ENCODE assay signal across 19 cellular contexts in the genomic region with DNA sequence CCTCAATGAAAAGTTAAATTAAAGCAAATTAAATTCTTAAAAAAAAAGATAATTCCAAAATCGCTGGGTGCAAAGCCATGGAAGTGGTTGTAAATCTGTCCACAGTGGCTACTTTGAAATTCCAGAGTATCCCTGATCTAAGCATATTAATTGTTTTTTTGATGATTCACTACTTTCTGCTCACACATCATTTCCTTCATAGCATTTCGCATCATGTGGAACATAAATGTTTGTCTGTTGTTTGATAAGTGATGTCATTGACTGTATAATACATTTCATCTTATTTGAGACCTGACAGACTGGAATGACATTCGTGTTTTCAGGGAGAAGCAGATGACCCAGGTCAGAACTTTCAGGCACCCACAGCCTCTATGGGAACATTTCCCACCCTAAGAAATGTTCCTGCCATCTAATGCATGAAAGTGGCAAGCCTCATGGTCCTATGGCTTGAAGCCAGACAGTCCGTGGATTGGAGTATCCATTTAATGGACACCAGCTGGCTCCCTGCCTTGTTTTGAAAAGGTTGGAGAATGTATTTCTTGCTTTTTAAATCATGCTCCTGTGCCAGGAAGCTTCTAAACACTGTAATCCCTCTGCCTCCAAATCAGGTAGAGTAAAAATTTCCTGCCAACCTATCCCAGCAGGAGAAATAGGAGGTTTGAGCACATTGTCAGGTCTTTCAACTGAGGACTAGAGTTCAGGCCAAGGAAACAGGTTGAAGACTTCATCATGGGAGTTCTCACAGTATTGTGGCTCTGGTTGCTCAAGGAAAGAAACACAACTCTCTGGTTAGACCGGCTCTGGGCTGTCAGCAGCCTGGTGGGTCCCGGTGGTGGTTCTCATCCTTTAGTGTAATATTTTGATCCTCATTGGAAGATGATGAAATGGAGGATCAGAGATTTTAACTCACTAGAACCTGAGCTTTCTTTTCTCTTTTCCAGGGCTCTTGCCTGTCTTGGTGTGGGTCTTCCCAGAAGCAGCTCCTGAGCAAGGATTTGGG.
"Had no signal": no experiment of that assay in that cellular context is flagged by ENCODE, and none has a peak within 500 bp of the region (broad histone marks: within the 10 kb centered on the region; RNA-seq: fewer than 3 reads in every experiment).

No MANE protein-coding gene starts in this region.

- H3K4me3 Mint-ChIP-seq: activated naive CD8-positive, alpha-beta T cell; endodermal cell; nephron progenitor cell had no signal

- H3K36me3 Mint-ChIP-seq: activated naive CD8-positive, alpha-beta T cell had no signal

- DNase-seq: activated CD4-positive, alpha-beta T cell treated with anti-CD3 and anti-CD28 coated beads, Interleukin-2, amount 50 U/mL, for 4 hours; activated gamma-delta T cell treated with Interleukin-2 at 50 U/mL for 16 hours; body of pancreas; central memory CD4-positive, alpha-beta T cell; endodermal cell; foreskin melanocyte; glutamatergic neuron; hippocampal formation; islet precursor cell; nephron progenitor cell; nucleus accumbens; retina; stimulated activated CD4-positive, alpha-beta T cell treated with anti-CD3 and anti-CD28 coated beads, Interleukin-12 subunit alpha, Interleukin-12 subunit beta, amount 100 ng/mL, for 4 hours; stimulated activated CD4-positive, alpha-beta T cell treated with anti-CD3 and anti-CD28 coated beads, Interleukin-1b, Interleukin-23, amount 100 ng/mL, for 48 hours; stimulated activated CD8-positive, alpha-beta memory T cell treated with anti-CD3 and anti-CD28 coated beads, Interleukin-4, amount 100 ng/mL, for 48 hours; stimulated activated naive CD4-positive, alpha-beta T cell had no signal

- H3K4me1 ChIP-seq: body of pancreas had no signal

- ATAC-seq: body of pancreas had no signal

- H3K27ac Mint-ChIP-seq: activated naive CD8-positive, alpha-beta T cell; endodermal cell; nephron progenitor cell had no signal

- H3K27me3 ChIP-seq: body of pancreas had no signal

- H3K9me3 Mint-ChIP-seq: endodermal cell, nephron progenitor cell had no signal

- H3K9me3 ChIP-seq: body of pancreas had no signal

- H3K27ac ChIP-seq: body of pancreas, epithelial cell of prostate had no signal

- H3K4me3 ChIP-seq: body of pancreas, lung had no signal
